ENCODE assay signal across 12 cellular contexts in the genomic region with DNA sequence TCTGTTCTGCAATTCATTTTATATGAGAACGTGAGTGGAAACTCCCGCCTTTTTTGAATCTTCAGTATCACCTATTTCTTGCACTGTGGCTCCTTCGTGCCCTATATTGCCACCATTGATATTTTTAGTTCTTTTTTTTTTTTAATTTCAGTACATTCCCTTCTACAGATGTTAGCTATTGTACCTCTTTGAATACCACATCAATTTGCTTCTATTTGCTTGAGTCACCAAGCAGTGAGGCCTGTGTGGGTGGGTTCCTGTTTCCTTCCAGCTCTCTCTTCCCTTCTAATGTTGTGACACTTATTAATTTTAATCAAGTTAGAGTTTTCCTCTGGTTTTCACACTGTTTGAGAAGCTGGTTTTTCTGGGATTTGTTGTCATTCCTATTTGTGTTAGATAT. TPM values are rescaled to one million over a fixed set of nuclear protein-coding genes. Genes with fewer than 3 reads are reported as not detected.
A peak's percentile ranks its signal among the peaks of the same experiment; 100 is the strongest.
DNase-seq lines count a peak whose midpoint lies in the region; ATAC-seq, FAIRE-seq and TF ChIP-seq lines count a peak whose summit lies in the region.
"Had no signal": no experiment of that assay in that cellular context is flagged by ENCODE, and none has a peak within 500 bp of the region (broad histone marks: within the 10 kb centered on the region; RNA-seq: fewer than 3 reads in every experiment).

No MANE protein-coding gene starts in this region.

- H3K4me3 ChIP-seq in bronchial epithelial cell (ENCODE audit: low read depth, low read length) (no peak overlapping the region), subcutaneous abdominal adipose tissue (ENCODE audit: low read depth in 1 of 5, low read length in 5 of 5) (no peak overlapping the region), aorta (ENCODE audit: low read length in 2 of 2) (no peak overlapping the region)
- H3K4me3 ChIP-seq: coronary artery, left ventricle myocardium inferior had no signal

- no peak for FAIRE-seq in bronchial epithelial cell (lab: Jason Lieb, UNC)

- no peaks in the 10 kb centered on the region for H3K27me3 ChIP-seq in bronchial epithelial cell (ENCODE audit: control insufficient read depth, insufficient read depth, low read length)
- H3K27me3 ChIP-seq in subcutaneous abdominal adipose tissue (ENCODE audit: control insufficient read depth in 5 of 5, insufficient read depth in 4 of 5, low read length in 5 of 5), result no peaks in the 10 kb centered on the region
- no peaks in the 10 kb centered on the region for H3K27me3 ChIP-seq in aorta (ENCODE audit: control insufficient read depth in 1 of 2, insufficient read depth in 2 of 2, low read length in 1 of 2)

- H3K9me3 ChIP-seq in subcutaneous abdominal adipose tissue (ENCODE audit: control insufficient read depth in 5 of 5, low read length in 5 of 5) (no peaks in the 10 kb centered on the region), aorta (ENCODE audit: control insufficient read depth, low read length) (no peaks in the 10 kb centered on the region)
- H3K9me3 ChIP-seq: left ventricle myocardium inferior had no signal

- intact Hi-C loops in aorta (cut with DNase I), result no loop called here

- peaks cover 10% of the 10 kb centered on the region for H3K36me3 ChIP-seq in bronchial epithelial cell (ENCODE audit: control insufficient read depth, insufficient read depth, low read length)
- peaks cover 10 to 37% (median 21%) of the 10 kb centered on the region in 5 donors for H3K36me3 ChIP-seq in subcutaneous abdominal adipose tissue (ENCODE audit: control insufficient read depth in 5 of 5, insufficient read depth in 5 of 5, low read length in 5 of 5)
- H3K36me3 ChIP-seq in aorta (ENCODE audit: control insufficient read depth in 1 of 2, insufficient read depth in 2 of 2, low read length in 1 of 2), result no peaks in the 10 kb centered on the region

- peak; percentile 10 for DNase-seq in stimulated activated CD4-positive, alpha-beta T cell treated with anti-CD3 and anti-CD28 coated beads, Interleukin-4, amount 100 ng/mL, for 1 hour
- DNase-seq in stimulated activated CD4-positive, alpha-beta T cell treated with anti-CD3 and anti-CD28 coated beads, Interleukin-1b, Interleukin-23, amount 100 ng/mL, for 48 hours, result no peak
- peak; percentile 29 for DNase-seq in bronchial epithelial cell (ENCODE audit: low read depth)
- no peak for DNase-seq in aorta
- DNase-seq: glutamatergic neuron, left ventricle myocardium inferior, NCI-H2107 had no signal

- 80 to 81% methylated on average over 3 of the region's 3 CpGs for WGBS in aorta, 2 donors

- ATAC-seq in HG02678 (IDR thresholded peaks at IDR 0.05; ENCODE audit: unreplicated experiment), result peak; percentile 73
- ATAC-seq in HG03280 (IDR thresholded peaks at IDR 0.05; ENCODE audit: unreplicated experiment), result no peak
- no peak for ATAC-seq in HG02870 (IDR thresholded peaks at IDR 0.05; ENCODE audit: unreplicated experiment)
- ATAC-seq in aorta (ENCODE audit: low FRiP score), result no peak

- peaks cover 0 to 44% (median 7%) of the 10 kb centered on the region in 5 donors for H3K4me1 ChIP-seq in subcutaneous abdominal adipose tissue (ENCODE audit: control insufficient read depth in 5 of 5, insufficient read depth in 5 of 5, low read length in 5 of 5)
- no peaks in the 10 kb centered on the region for H3K4me1 ChIP-seq in aorta (ENCODE audit: control insufficient read depth in 1 of 2, insufficient read depth in 2 of 2, low read length in 2 of 2)
- H3K4me1 ChIP-seq: left ventricle myocardium inferior had no signal

- no peak overlapping the region for H3K9ac ChIP-seq in subcutaneous abdominal adipose tissue (ENCODE audit: low read length in 5 of 5)

- no peak for TF ChIP-seq CTCF in bronchial epithelial cell (IDR thresholded peaks at IDR 0.05; ENCODE audit: insufficient read depth, low read length, severe bottlenecking)

- peak overlapping the region; percentile 46 for H3K27ac ChIP-seq in subcutaneous abdominal adipose tissue (ENCODE audit: low read depth, low read length)
- no peak overlapping the region for H3K27ac ChIP-seq in aorta (ENCODE audit: low read depth in 1 of 2, low read length in 2 of 2)
- H3K27ac ChIP-seq: coronary artery, left ventricle myocardium inferior had no signal

RNA-seq across cellular contexts. Expression of gene HACD2, which starts 8.7 kb away (rescaled TPM):
- total RNA-seq in bronchial epithelial cell, result 46.6 and 68.1 TPM in 2 replicates
- total RNA-seq in aorta, result 10 to 100 TPM; 16.0 to 17.2 TPM
- 1 to 10 TPM; 8.8 to 9.7 TPM for polyA plus RNA-seq in aorta

Comparison
In these comparisons a context has a peak if more than half of its experiments do, and no peak if none do; other contexts are left out.
1. DNase-seq: peak in stimulated activated CD4-positive, alpha-beta T cell treated with anti-CD3 and anti-CD28 coated beads, Interleukin-4, amount 100 ng/mL, for 1 hour (single experiment) and bronchial epithelial cell (single experiment); none in stimulated activated CD4-positive, alpha-beta T cell treated with anti-CD3 and anti-CD28 coated beads, Interleukin-1b, Interleukin-23, amount 100 ng/mL, for 48 hours (single experiment) and aorta (0 of 2).